5 cellular contexts compared by ENCODE assay signal in the genomic region with DNA sequence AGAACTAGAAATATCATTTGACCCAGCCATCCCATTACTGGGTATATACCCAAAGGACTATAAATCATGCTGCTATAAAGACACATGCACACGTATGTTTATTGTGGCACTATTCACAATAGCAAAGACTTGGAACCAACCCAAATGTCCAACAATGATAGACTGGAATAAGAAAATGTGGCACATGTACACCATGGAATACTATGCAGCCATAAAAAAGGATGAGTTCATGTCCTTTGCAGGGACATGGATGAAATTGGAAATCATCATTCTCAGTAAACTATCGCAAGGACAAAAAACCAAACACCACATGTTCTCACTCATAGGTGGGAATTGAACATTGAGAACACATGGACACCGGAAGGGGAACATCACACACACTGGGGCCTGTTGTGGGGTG. TPM values are rescaled to one million over a fixed set of nuclear protein-coding genes. Genes with fewer than 3 reads are reported as not detected.
"Had no signal": no experiment of that assay in that cellular context is flagged by ENCODE, and none has a peak within 500 bp of the region (broad histone marks: within the 10 kb centered on the region; RNA-seq: fewer than 3 reads in every experiment).

No MANE protein-coding gene starts in this region.

RNA-seq across cellular contexts. Expression of gene TBXT, which starts 7.4 kb away (rescaled TPM):
- total RNA-seq: HepG2, HT-29, HT1080, IMR-90 had no signal
- polyA plus RNA-seq: HepG2, IgD-negative memory B cell, IMR-90 had no signal
